In the genomic region with DNA sequence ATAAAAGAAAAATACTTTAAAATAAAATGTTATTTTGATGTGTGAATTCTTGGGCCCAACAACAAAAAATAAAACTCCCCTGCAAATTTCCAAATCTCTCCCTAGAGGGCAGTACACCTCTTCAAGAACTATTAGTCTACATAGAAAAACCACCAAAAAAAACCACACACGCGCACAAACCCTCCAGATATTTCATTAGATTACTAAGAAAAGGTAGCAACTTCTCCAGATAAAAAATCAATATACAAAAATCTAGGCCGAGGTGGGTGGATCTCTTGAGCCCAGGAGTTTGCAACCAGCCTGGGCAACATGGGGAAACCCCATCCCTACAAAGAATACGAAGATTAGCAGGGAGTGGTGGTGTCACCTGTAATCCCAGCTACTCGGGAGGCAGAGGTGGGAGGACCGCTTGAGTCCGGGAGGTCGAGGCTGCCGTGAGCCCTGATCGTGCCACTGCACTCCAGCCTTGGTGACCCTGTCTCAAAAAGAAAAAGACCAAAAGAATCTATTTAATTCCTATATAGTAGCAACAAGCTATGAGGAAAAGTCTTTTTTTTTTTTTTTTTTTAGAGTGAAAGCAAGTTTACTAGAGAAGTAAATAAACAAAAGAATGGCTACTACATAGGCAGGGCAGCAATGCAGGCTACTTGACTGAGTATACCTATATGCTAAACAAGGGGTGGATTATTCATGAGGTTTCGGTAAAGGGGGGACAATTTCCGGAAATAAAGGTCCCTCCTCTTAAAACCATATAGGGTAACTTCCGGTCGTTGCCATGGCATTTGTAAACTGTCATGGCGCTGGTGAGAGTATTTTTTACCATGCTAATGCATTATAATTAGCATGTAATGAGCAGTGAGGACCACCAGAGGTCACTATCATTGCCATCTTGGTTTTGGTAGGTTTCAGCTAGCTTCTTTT, we compare ENCODE assay signal across 7 cellular contexts. TPM values are rescaled to one million over a fixed set of nuclear protein-coding genes. Genes with fewer than 3 reads are reported as not detected.
DNase-seq lines count a peak whose midpoint lies in the region; ATAC-seq and TF ChIP-seq lines count a peak whose summit lies in the region.

No MANE protein-coding gene starts in this region.

- ATAC-seq in GM18499 (IDR thresholded peaks at IDR 0.05; ENCODE audit: insufficient read depth, unreplicated experiment), result peak; percentile 72
- ATAC-seq in HG02938 (IDR thresholded peaks at IDR 0.05; ENCODE audit: unreplicated experiment), result peak; percentile 72

- H3K36me3 Mint-ChIP-seq in brain, result no peaks in the 10 kb centered on the region

- peaks cover 0 to 6% (median 0%) of the 10 kb centered on the region in 5 experiments for H3K9me3 Mint-ChIP-seq in brain

- H3K4me3 ChIP-seq in iPS-11a (ENCODE audit: low read depth, low read length), result peak overlapping the region; percentile 8
- peak overlapping the region; percentile 42 for H3K4me3 ChIP-seq in skeletal muscle cell (ENCODE audit: low read depth, low read length)

- TF ChIP-seq CTCF in brain (conservative IDR thresholded peaks at IDR 0.05), result peak; percentile 60 to 70

- peak overlapping the region; percentile 62 to 81 (median 69) for H3K4me3 Mint-ChIP-seq in brain

- H3K27me3 Mint-ChIP-seq in brain, result peaks cover 21% of the 10 kb centered on the region

- peak; percentile 50 for DNase-seq in NCI-H187 treated with DMSO at 0.1 percent for 48 hours (lab: John Stamatoyannopoulos, UW)
- peak; percentile 73 for DNase-seq in T-helper 22 cell (ENCODE audit: low read depth)
- peak; percentile 60 for DNase-seq in skeletal muscle cell (ENCODE audit: low read depth)

- H3K27ac Mint-ChIP-seq in brain, result peak overlapping the region in 3 of 5 experiments; percentile 0 to 19 (median 7)

- H3K4me1 Mint-ChIP-seq in brain, result peaks cover 12% of the 10 kb centered on the region

RNA-seq across cellular contexts. Expression of gene B3GNT6, which starts 13.1 kb away (rescaled TPM):
- polyA plus RNA-seq in brain (ENCODE audit: insufficient read depth, low read depth, low replicate concordance), result not detected

RNA-seq across cellular contexts. Expression of gene CAPN5, which starts 19.5 kb away (rescaled TPM):
- 23.2 TPM for polyA plus RNA-seq in brain (ENCODE audit: insufficient read depth, low read depth, low replicate concordance)

RNA-seq across cellular contexts. Expression of gene OMP, which starts 55.4 kb away (rescaled TPM):
- not detected for polyA plus RNA-seq in brain (ENCODE audit: insufficient read depth, low read depth, low replicate concordance)

Comparison
In these comparisons a context has a peak if more than half of its experiments do, and no peak if none do; other contexts are left out.
1. Peak in every context shown above with its lines: DNase-seq, ATAC-seq and H3K4me3 ChIP-seq.